Comparison of ENCODE assay signal across 29 cellular contexts in the genomic region with DNA sequence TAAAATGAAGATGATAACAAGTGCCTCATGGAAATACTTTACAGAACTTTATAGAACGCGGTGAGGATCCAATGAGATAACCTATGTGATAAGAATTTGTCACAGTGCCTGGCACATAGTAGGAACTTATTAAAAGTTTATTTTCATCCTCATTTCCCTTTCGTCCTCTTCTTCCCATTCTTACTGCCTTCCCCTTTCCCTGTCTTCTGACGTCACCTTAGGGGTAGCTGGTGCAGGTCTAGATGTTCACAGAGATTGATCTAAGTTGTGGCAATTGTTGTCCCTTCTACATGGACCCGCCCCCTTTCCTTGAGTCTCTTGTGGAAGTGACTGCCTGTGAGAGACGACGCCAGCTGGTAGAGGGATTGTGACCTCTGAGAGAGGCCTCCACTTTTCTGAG.
"Had no signal": no experiment of that assay in that cellular context is flagged by ENCODE, and none has a peak within 500 bp of the region (broad histone marks: within the 10 kb centered on the region; RNA-seq: fewer than 3 reads in every experiment).

No MANE protein-coding gene starts in this region.

- ATAC-seq: stimulated activated effector memory CD8-positive, alpha-beta T cell treated with anti-CD3 and anti-CD28 coated beads, Interleukin-12 subunit alpha, Interleukin-12 subunit beta, amount 100 ng/mL, for 72 hours; stimulated activated memory B cell treated with anti-CD40 and anti-IgM and Interleukin-4, amounts not matched to agents 10 μg/mL and 1 μg/mL and 100 μg/mL, for 72 hours; stimulated activated naive B cell treated with anti-CD40 and anti-IgM and Interleukin-4, amounts not matched to agents 10 μg/mL and 1 μg/mL and 100 μg/mL, for 72 hours; stimulated activated naive CD8-positive, alpha-beta T cell treated with anti-CD3 and anti-CD28 coated beads, Interleukin-15, amount 100 ng/mL, for 72 hours; stimulated activated naive CD8-positive, alpha-beta T cell treated with anti-CD3 and anti-CD28 coated beads, Interleukin-15, Interleukin-2, amounts not matched to agents 100 U/mL and 50 U/mL, for 24 hours; upper lobe of right lung had no signal

- H3K4me1 Mint-ChIP-seq: stimulated activated effector memory CD8-positive, alpha-beta T cell treated with anti-CD3 and anti-CD28 coated beads, Interleukin-12 subunit alpha, Interleukin-12 subunit beta, amount 100 ng/mL, for 72 hours; stimulated activated memory B cell treated with anti-CD40 and anti-IgM and Interleukin-4, amounts not matched to agents 10 μg/mL and 1 μg/mL and 100 μg/mL, for 72 hours; stimulated activated naive B cell treated with anti-CD40 and anti-IgM and Interleukin-4, amounts not matched to agents 10 μg/mL and 1 μg/mL and 100 μg/mL, for 72 hours; stimulated activated naive CD8-positive, alpha-beta T cell treated with anti-CD3 and anti-CD28 coated beads, Interleukin-15, amount 100 ng/mL, for 72 hours had no signal

- DNase-seq: stimulated activated CD4-positive, alpha-beta T cell treated with anti-CD3 and anti-CD28 coated beads, Interleukin-2, amount 100 ng/mL, for 48 hours; stimulated activated CD4-positive, alpha-beta T cell treated with anti-CD3 and anti-CD28 coated beads, Interleukin-4, amount 100 ng/mL, for 1 hour; stimulated activated CD4-positive, alpha-beta T cell treated with anti-CD3 and anti-CD28 coated beads, Interleukin-4, amount 100 ng/mL, for 24 hours; stimulated activated CD4-positive, alpha-beta T cell treated with anti-CD3 and anti-CD28 coated beads, Interleukin-4, amount 100 ng/mL, for 4 hours; stimulated activated CD8-positive, alpha-beta memory T cell treated with anti-CD3 and anti-CD28 coated beads, Interleukin-4, amount 100 ng/mL, for 48 hours; stimulated activated naive B cell treated with anti-CD40 and anti-IgM and Interleukin-4, amounts not matched to agents 10 μg/mL and 1 μg/mL and 100 μg/mL, for 72 hours; stimulated activated naive CD4-positive, alpha-beta T cell; stimulated activated naive CD4-positive, alpha-beta T cell treated with Interleukin-2 at 50 U/mL for 16 hours; stimulated activated naive CD8-positive, alpha-beta T cell treated with anti-CD3 and anti-CD28 coated beads, Interleukin-15, amount 100 ng/mL, for 72 hours; stimulated activated naive CD8-positive, alpha-beta T cell treated with anti-CD3 and anti-CD28 coated beads, Interleukin-15, Interleukin-2, amounts not matched to agents 100 U/mL and 50 U/mL, for 24 hours; stomach; substantia nigra; testis; thyroid gland; tibial artery; transverse colon; trophoblast cell; upper lobe of left lung; upper lobe of right lung; uterus had no signal

- H3K36me3 Mint-ChIP-seq: stimulated activated effector memory CD8-positive, alpha-beta T cell treated with anti-CD3 and anti-CD28 coated beads, Interleukin-12 subunit alpha, Interleukin-12 subunit beta, amount 100 ng/mL, for 72 hours; stimulated activated memory B cell treated with anti-CD40 and anti-IgM and Interleukin-4, amounts not matched to agents 10 μg/mL and 1 μg/mL and 100 μg/mL, for 72 hours; stimulated activated naive B cell treated with anti-CD40 and anti-IgM and Interleukin-4, amounts not matched to agents 10 μg/mL and 1 μg/mL and 100 μg/mL, for 72 hours; type B pancreatic cell had no signal

- H3K27ac Mint-ChIP-seq: stimulated activated effector memory CD8-positive, alpha-beta T cell treated with anti-CD3 and anti-CD28 coated beads, Interleukin-12 subunit alpha, Interleukin-12 subunit beta, amount 100 ng/mL, for 72 hours; stimulated activated memory B cell treated with anti-CD40 and anti-IgM and Interleukin-4, amounts not matched to agents 10 μg/mL and 1 μg/mL and 100 μg/mL, for 72 hours; stimulated activated naive B cell treated with anti-CD40 and anti-IgM and Interleukin-4, amounts not matched to agents 10 μg/mL and 1 μg/mL and 100 μg/mL, for 72 hours; stimulated activated naive CD8-positive, alpha-beta T cell treated with anti-CD3 and anti-CD28 coated beads, Interleukin-15, amount 100 ng/mL, for 72 hours; stimulated activated naive CD8-positive, alpha-beta T cell treated with anti-CD3 and anti-CD28 coated beads, Interleukin-15, Interleukin-2, amounts not matched to agents 100 ng/mL and 50 ng/mL, for 24 hours; type B pancreatic cell had no signal

- H3K9me3 ChIP-seq: stomach, suprapubic skin, testis, thoracic aorta, thyroid gland, tibial artery, tibial nerve, transverse colon, upper lobe of left lung, upper lobe of right lung, uterus, vagina had no signal

- H3K4me1 ChIP-seq: stomach, suprapubic skin, testis, thyroid gland, tibial artery, tibial nerve, transverse colon, upper lobe of left lung, upper lobe of right lung, uterus, vagina had no signal

- H3K4me3 Mint-ChIP-seq: stimulated activated effector memory CD8-positive, alpha-beta T cell treated with anti-CD3 and anti-CD28 coated beads, Interleukin-12 subunit alpha, Interleukin-12 subunit beta, amount 100 ng/mL, for 72 hours; stimulated activated memory B cell treated with anti-CD40 and anti-IgM and Interleukin-4, amounts not matched to agents 10 μg/mL and 1 μg/mL and 100 μg/mL, for 72 hours; stimulated activated naive B cell treated with anti-CD40 and anti-IgM and Interleukin-4, amounts not matched to agents 10 μg/mL and 1 μg/mL and 100 μg/mL, for 72 hours; stimulated activated naive CD8-positive, alpha-beta T cell treated with anti-CD3 and anti-CD28 coated beads, Interleukin-15, amount 100 ng/mL, for 72 hours; stimulated activated naive CD8-positive, alpha-beta T cell treated with anti-CD3 and anti-CD28 coated beads, Interleukin-15, Interleukin-2, amounts not matched to agents 100 ng/mL and 50 ng/mL, for 24 hours; type B pancreatic cell had no signal

- FAIRE-seq: urothelium cell line had no signal

- H3K27me3 ChIP-seq: stomach, suprapubic skin, testis, thyroid gland, tibial artery, tibial nerve, transverse colon, upper lobe of left lung, upper lobe of right lung, uterus, vagina had no signal

- H3K27ac ChIP-seq: stomach, suprapubic skin, testis, thoracic aorta, thyroid gland, tibial artery, tibial nerve, transverse colon, upper lobe of left lung, upper lobe of right lung, uterus, vagina had no signal

- H3K4me3 ChIP-seq: stomach, suprapubic skin, testis, thoracic aorta, thyroid gland, tibial artery, tibial nerve, transverse colon, upper lobe of left lung, upper lobe of right lung, uterus, vagina had no signal

- H3K36me3 ChIP-seq: stomach, suprapubic skin, thoracic aorta, thyroid gland, tibial artery, tibial nerve, transverse colon, upper lobe of left lung, upper lobe of right lung, uterus, vagina had no signal

- H3K27me3 Mint-ChIP-seq: stimulated activated naive CD8-positive, alpha-beta T cell treated with anti-CD3 and anti-CD28 coated beads, Interleukin-15, amount 100 ng/mL, for 72 hours had no signal

- H3K9me3 Mint-ChIP-seq: stimulated activated effector memory CD8-positive, alpha-beta T cell treated with anti-CD3 and anti-CD28 coated beads, Interleukin-12 subunit alpha, Interleukin-12 subunit beta, amount 100 ng/mL, for 72 hours; stimulated activated memory B cell treated with anti-CD40 and anti-IgM and Interleukin-4, amounts not matched to agents 10 μg/mL and 1 μg/mL and 100 μg/mL, for 72 hours; stimulated activated naive B cell treated with anti-CD40 and anti-IgM and Interleukin-4, amounts not matched to agents 10 μg/mL and 1 μg/mL and 100 μg/mL, for 72 hours; stimulated activated naive CD8-positive, alpha-beta T cell treated with anti-CD3 and anti-CD28 coated beads, Interleukin-15, amount 100 ng/mL, for 72 hours; stimulated activated naive CD8-positive, alpha-beta T cell treated with anti-CD3 and anti-CD28 coated beads, Interleukin-15, Interleukin-2, amounts not matched to agents 100 ng/mL and 50 ng/mL, for 24 hours; type B pancreatic cell had no signal
